In the genomic region with DNA sequence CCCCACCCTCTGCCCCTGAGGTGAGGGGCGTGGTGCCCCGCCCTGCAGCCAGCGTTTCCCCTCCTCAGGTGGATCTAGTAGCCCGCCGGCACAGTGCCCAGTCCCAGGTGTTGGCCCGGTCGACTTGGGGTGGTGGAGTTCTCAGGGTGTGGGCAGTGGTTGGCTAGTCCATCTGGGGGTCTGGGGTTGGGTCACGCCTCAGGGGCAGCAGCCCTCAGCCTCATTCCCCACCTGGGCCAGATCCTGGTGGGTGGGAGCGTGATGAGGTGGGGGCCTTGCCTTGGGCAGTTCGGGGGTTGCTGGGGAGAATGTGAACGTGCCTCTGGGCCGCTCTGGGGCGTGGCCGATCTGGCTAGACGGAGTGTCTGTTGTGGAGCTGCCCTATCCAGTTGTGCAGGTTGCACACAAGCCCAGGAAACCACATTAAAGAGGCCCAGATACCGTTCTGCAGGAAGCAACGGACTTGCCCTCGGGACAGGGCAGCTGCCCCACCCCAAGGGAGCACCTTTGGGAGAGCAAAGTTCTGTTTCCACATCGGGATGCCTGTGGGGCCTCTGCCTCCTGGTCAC, we compare ENCODE assay signal across 20 cellular contexts. TPM values are rescaled to one million over a fixed set of nuclear protein-coding genes. Genes with fewer than 3 reads are reported as not detected.
DNase-seq lines count a peak whose midpoint lies in the region; ATAC-seq, FAIRE-seq and TF ChIP-seq lines count a peak whose summit lies in the region.
"Had no signal": no experiment of that assay in that cellular context is flagged by ENCODE, and none has a peak within 500 bp of the region (broad histone marks: within the 10 kb centered on the region; RNA-seq: fewer than 3 reads in every experiment).

No MANE protein-coding gene starts in this region.

- H3K27ac ChIP-seq in HepG2 (ENCODE audit: extremely low read length, insufficient read depth, low read length) (no peak overlapping the region), right lobe of liver (no peak overlapping the region), VCaP (0 out of 2 replicates have a peak overlapping the region, but pooled peaks have one; percentile 21), esophagus squamous epithelium (peak overlapping the region; percentile 43 to 60 (median 54)), upper lobe of right lung (no peak overlapping the region), thyroid gland (no peak overlapping the region)
- H3K27ac ChIP-seq in CD8-positive, alpha-beta memory T cell (ENCODE audit: low read depth, low read length), result no peak overlapping the region
- H3K27ac ChIP-seq: ovary, suprapubic skin had no signal

- no peak overlapping the region for H3K4me3 Mint-ChIP-seq in CD8-positive, alpha-beta memory T cell
- H3K4me3 Mint-ChIP-seq: CD4-positive, CD25-positive, alpha-beta regulatory T cell; dendritic cell treated with granulocyte-macrophage colony-stimulating factor and Interleukin-4, amounts not matched to agents 40 ng/mL and 50 ng/mL, for 4 days had no signal

- in situ Hi-C loops in HepG2 (cut with HindIII; ENCODE audit: extremely low pct_ligation_motif_present, low pct_unique_long_range_greater_than_20kb), result no loop called here

- H3K9ac ChIP-seq in HepG2 (ENCODE audit: insufficient read depth, low read depth, low read length), result no peak overlapping the region

- peaks cover 90% of the 10 kb centered on the region for H4K20me1 ChIP-seq in HepG2 (ENCODE audit: insufficient read depth, low read length)

- H3K4me1 Mint-ChIP-seq in CD8-positive, alpha-beta memory T cell, result peaks cover 16 to 49% (median 21%) of the 10 kb centered on the region in 3 donors

- H3K4me2 ChIP-seq in HepG2 (ENCODE audit: low read depth, low read length), result peak overlapping the region; percentile 12

- no peaks in the 10 kb centered on the region for H3K9me3 ChIP-seq in HepG2 (ENCODE audit: low read length)
- no peaks in the 10 kb centered on the region for H3K9me3 ChIP-seq in right lobe of liver
- H3K9me3 ChIP-seq in esophagus squamous epithelium, result no peaks in the 10 kb centered on the region
- H3K9me3 ChIP-seq in upper lobe of right lung, result no peaks in the 10 kb centered on the region
- H3K9me3 ChIP-seq in thyroid gland, result no peaks in the 10 kb centered on the region
- H3K9me3 ChIP-seq in CD8-positive, alpha-beta memory T cell (ENCODE audit: low read length), result no peaks in the 10 kb centered on the region
- H3K9me3 ChIP-seq: ovary, suprapubic skin had no signal

- H3K9me3 Mint-ChIP-seq in CD8-positive, alpha-beta memory T cell, result no peaks in the 10 kb centered on the region
- H3K9me3 Mint-ChIP-seq: CD4-positive, CD25-positive, alpha-beta regulatory T cell; dendritic cell treated with granulocyte-macrophage colony-stimulating factor and Interleukin-4, amounts not matched to agents 40 ng/mL and 50 ng/mL, for 4 days; naive B cell had no signal

- TF ChIP-seq EP300 in HepG2 (IDR thresholded peaks at IDR 0.05; ENCODE audit: low read depth in 2 of 2, low read length in 2 of 2) (peak in 1 of 2 experiments; percentile 27; a peak in 1 of 4 replicates), HepG2 (CRISPR knock-in tag; IDR thresholded peaks at IDR 0.05; ENCODE audit: borderline replicate concordance) (no peak)

- peaks cover 0 to 43% (median 2%) of the 10 kb centered on the region in 3 donors for H3K36me3 Mint-ChIP-seq in CD8-positive, alpha-beta memory T cell
- H3K36me3 Mint-ChIP-seq: CD4-positive, CD25-positive, alpha-beta regulatory T cell had no signal

- peak overlapping the region in 3 of 8 donors; percentile 33 to 46 (median 38) for H3K27ac Mint-ChIP-seq in CD8-positive, alpha-beta memory T cell

- TF ChIP-seq POLR2A in HepG2 (IDR thresholded peaks at IDR 0.05; ENCODE audit: insufficient read depth in 1 of 2, low read depth in 2 of 2, low read length in 2 of 2) (no peak), right lobe of liver (IDR thresholded peaks at IDR 0.05) (no peak), esophagus squamous epithelium (IDR thresholded peaks at IDR 0.05) (no peak), thyroid gland (IDR thresholded peaks at IDR 0.05) (no peak)

- POLR2A ChIA-PET in HepG2 (lab: Yijun Ruan, JAX), result no interaction called here
- POLR2A ChIA-PET in CD8-positive, alpha-beta memory T cell (lab: Charles Lee), result no interaction called here

- BruUV-seq in HepG2 (replicated peaks; lab: Mats Ljungman, UMichigan), result no TSS peak

- H3K4me1 ChIP-seq in HepG2 (ENCODE audit: insufficient read depth, low read length), result peaks cover 31% of the 10 kb centered on the region
- H3K4me1 ChIP-seq in right lobe of liver, result peaks cover 0 to 21% (median 10%) of the 10 kb centered on the region in 4 donors
- peaks cover 35 to 66% (median 48%) of the 10 kb centered on the region in 3 donors for H3K4me1 ChIP-seq in esophagus squamous epithelium
- peaks cover 7% of the 10 kb centered on the region for H3K4me1 ChIP-seq in upper lobe of right lung
- H3K4me1 ChIP-seq in thyroid gland, result peaks cover 5 to 21% of the 10 kb centered on the region in 2 donors
- H3K4me1 ChIP-seq in CD8-positive, alpha-beta memory T cell (ENCODE audit: insufficient read depth, low read length), result no peaks in the 10 kb centered on the region

- H2AFZ ChIP-seq in HepG2 (ENCODE audit: low read length), result no peak overlapping the region

- intact Hi-C loops in HepG2 (cut with micrococcal nuclease; ENCODE audit: unreplicated experiment) (no loop called here), right lobe of liver (cut with DNase I) (no loop called here), esophagus squamous epithelium (cut with DNase I) (no loop called here), upper lobe of right lung (cut with DNase I) (no loop called here), thyroid gland (cut with DNase I) (no loop called here)

- 73% methylated on average over 11 of the region's 19 CpGs for WGBS in HepG2 (ENCODE audit: low lambda C conversion rate)
- 100% methylated on average over 1 of the region's 19 CpGs for WGBS in right lobe of liver (ENCODE audit: insufficient coverage, low coverage, low lambda C conversion rate, missing lambda C conversion rate)
- 49 to 86% methylated on average over 3 to 7 of the region's 19 CpGs for WGBS in esophagus squamous epithelium, 2 donors
- WGBS in thyroid gland, 2 donors, result 91 to 95% methylated on average over 8 to 15 of the region's 19 CpGs

- TF ChIP-seq RAD21 in HepG2 (CRISPR knock-in tag; IDR thresholded peaks at IDR 0.05), result no peak

- peak; percentile 3; the same call in 2 of the 3 replicates for ATAC-seq in HepG2
- ATAC-seq in right lobe of liver, result no peak
- ATAC-seq in upper lobe of right lung, result peak; percentile 12
- ATAC-seq: right cardiac atrium had no signal

- H3K4me3 ChIP-seq in HepG2 (replicated peaks in 1 of 3; ENCODE audit: insufficient read depth in 1 of 3, low read depth in 2 of 3, low read length in 3 of 3) (no peak overlapping the region; a peak in 1 of 6 replicates), right lobe of liver (no peak overlapping the region), esophagus squamous epithelium (no peak overlapping the region), upper lobe of right lung (no peak overlapping the region), thyroid gland (replicated peaks in 1 of 3) (no peak overlapping the region)
- H3K4me3 ChIP-seq in CD8-positive, alpha-beta memory T cell (ENCODE audit: low read length), result no peak overlapping the region
- H3K4me3 ChIP-seq: ovary, suprapubic skin had no signal

- H3K36me3 ChIP-seq in HepG2 (replicated peaks in 1 of 2; ENCODE audit: control insufficient read depth in 1 of 2, insufficient read depth in 2 of 2, low read length in 2 of 2) (peaks cover 31 to 60% of the 10 kb centered on the region in 2 experiments; a peak in 4 of 5 replicates), right lobe of liver (peaks cover 0 to 10% (median 0%) of the 10 kb centered on the region in 4 donors), esophagus squamous epithelium (peaks cover 3 to 41% (median 5%) of the 10 kb centered on the region in 3 donors), upper lobe of right lung (peaks cover 16% of the 10 kb centered on the region), thyroid gland (peaks cover 4 to 7% of the 10 kb centered on the region in 2 donors)
- H3K36me3 ChIP-seq in CD8-positive, alpha-beta memory T cell (ENCODE audit: insufficient read depth, low read length), result no peaks in the 10 kb centered on the region
- H3K36me3 ChIP-seq: ovary had no signal

- peaks cover 43% of the 10 kb centered on the region for H3K79me2 ChIP-seq in HepG2 (ENCODE audit: insufficient read depth, low read length)

- no peaks in the 10 kb centered on the region for H3K27me3 ChIP-seq in HepG2 (ENCODE audit: control insufficient read depth in 1 of 2, insufficient read depth in 2 of 2, low read length in 2 of 2)
- H3K27me3 ChIP-seq in right lobe of liver, result no peaks in the 10 kb centered on the region
- H3K27me3 ChIP-seq in esophagus squamous epithelium, result no peaks in the 10 kb centered on the region
- H3K27me3 ChIP-seq in upper lobe of right lung, result no peaks in the 10 kb centered on the region
- H3K27me3 ChIP-seq in thyroid gland, result no peaks in the 10 kb centered on the region
- H3K27me3 ChIP-seq in CD8-positive, alpha-beta memory T cell (ENCODE audit: insufficient read depth, low read length, poor library complexity, severe bottlenecking), result no peaks in the 10 kb centered on the region
- H3K27me3 ChIP-seq: ovary, suprapubic skin had no signal

- FAIRE-seq in HepG2 (lab: Jason Lieb, UNC), result peak; percentile 53

- CTCF ChIA-PET in HepG2 (lab: Yijun Ruan, JAX; ENCODE audit: low intra/inter-chr PET ratio, low total read pairs), result no interaction called here
- CTCF ChIA-PET in CD8-positive, alpha-beta memory T cell (lab: Charles Lee), result no interaction called here

- DNase-seq in HepG2 (ENCODE audit: low spot score) (peak; percentile 40), right lobe of liver (no peak), esophagus squamous epithelium (lab: John Stamatoyannopoulos, UW) (no peak), upper lobe of right lung (no peak), NCI-H146 (lab: John Stamatoyannopoulos, UW) (no peak), thyroid gland (no peak)
- DNase-seq in CD8-positive, alpha-beta memory T cell, result no peak
- DNase-seq: activated CD4-positive, alpha-beta T cell treated with anti-CD3 and anti-CD28 coated beads, Interleukin-2, amount 50 U/mL, for 4 hours; activated effector memory CD4-positive, alpha-beta T cell treated with Interleukin-2 at 50 U/mL for 16 hours; H7; kidney glomerular epithelial cell; mesenchymal stem cell; naive B cell; NCI-H524; ovary; right cardiac atrium had no signal

- TF ChIP-seq CTCF in HepG2 (CRISPR knock-in tag; IDR thresholded peaks at IDR 0.05) (no peak), right lobe of liver (IDR thresholded peaks at IDR 0.05) (no peak), VCaP (conservative IDR thresholded peaks at IDR 0.05) (no peak), esophagus squamous epithelium (IDR thresholded peaks at IDR 0.05) (no peak), upper lobe of right lung (IDR thresholded peaks at IDR 0.05) (no peak), thyroid gland (IDR thresholded peaks at IDR 0.05) (no peak)

- peaks cover 0 to 1% of the 10 kb centered on the region in 2 donors for H3K27me3 Mint-ChIP-seq in CD8-positive, alpha-beta memory T cell
- H3K27me3 Mint-ChIP-seq: CD4-positive, CD25-positive, alpha-beta regulatory T cell; dendritic cell treated with granulocyte-macrophage colony-stimulating factor and Interleukin-4, amounts not matched to agents 40 ng/mL and 50 ng/mL, for 4 days; naive B cell had no signal

RNA-seq across cellular contexts. Expression of a gene that starts 32.0 kb away (rescaled TPM):
- total RNA-seq in HepG2 (2016; rRNA removed; fragmentation: Illumina TruSeq; extraction: Trizol) (16.1 and 19.5 TPM in 2 replicates), right lobe of liver (10 to 100 TPM; 30.0 to 48.0 (median 38.8) TPM), esophagus squamous epithelium (10 to 100 TPM; 24.6 to 33.6 (median 28.9) TPM), upper lobe of right lung (87.2 TPM), thyroid gland (100 to 1,000 TPM in 1 of 4 donors, 10 to 100 TPM in 3; 54.2 to 155 (median 71.9) TPM)
- total RNA-seq in HepG2 (2016; cell fraction: cytosol; rRNA removed; fragmentation: Illumina TruSeq; extraction: Trizol; ENCODE audit: low read depth), result 13.0 and 16.7 TPM in 2 replicates
- total RNA-seq in HepG2 (2016; cell fraction: insoluble cytoplasmic fraction; rRNA removed; fragmentation: Illumina TruSeq; extraction: Trizol), result 15.4 and 17.4 TPM in 2 replicates
- 18.2 and 21.4 TPM in 2 replicates for total RNA-seq in HepG2 (2016; cell fraction: membrane; rRNA removed; fragmentation: Illumina TruSeq; extraction: Trizol)
- total RNA-seq in HepG2 (2016; cell fraction: nucleus; rRNA removed; fragmentation: Illumina TruSeq; extraction: Trizol), result 31.6 and 33.0 TPM in 2 replicates
- polyA plus RNA-seq in HepG2 (2011; rRNA removed), result 31.2 and 37.7 TPM in 2 replicates
- polyA plus RNA-seq in HepG2 (2011; cell fraction: cytosol; rRNA removed), result 20.9 and 26.7 TPM in 2 replicates
- 132 and 135 TPM in 2 replicates for polyA plus RNA-seq in HepG2 (2011; cell fraction: nucleus; rRNA removed)
- polyA plus RNA-seq in HepG2 (2012), result 43.5 and 43.7 TPM in 2 replicates
- 1.4 and 1.7 TPM in 2 replicates for polyA plus RNA-seq in HepG2 (2016; cell fraction: cytosol; fragmentation: Illumina TruSeq; extraction: Trizol; ENCODE audit: low read depth)
- polyA plus RNA-seq in HepG2 (2016; cell fraction: insoluble cytoplasmic fraction; fragmentation: Illumina TruSeq; extraction: Trizol; ENCODE audit: low read depth), result 22.8 and 30.2 TPM in 2 replicates
- 4.4 and 5.4 TPM in 2 replicates for polyA plus RNA-seq in HepG2 (2016; cell fraction: membrane; fragmentation: Illumina TruSeq; extraction: Trizol; ENCODE audit: low read depth)
- polyA plus RNA-seq in HepG2 (2016; cell fraction: nucleus; fragmentation: Illumina TruSeq; extraction: Trizol; ENCODE audit: insufficient read depth, low read depth), result 70.9 and 78.3 TPM in 2 replicates
- 24.8 and 50.4 TPM in 2 replicates for polyA minus RNA-seq in HepG2 (2011; rRNA and poly(A)+ RNA removed; ENCODE audit: low replicate concordance)
- 36.3 and 45.8 TPM in 2 replicates for polyA minus RNA-seq in HepG2 (2011; cell fraction: cytosol; rRNA and poly(A)+ RNA removed)
- 83.8 and 96.8 TPM in 2 replicates for polyA minus RNA-seq in HepG2 (2011; cell fraction: nucleus; rRNA and poly(A)+ RNA removed)
- total RNA-seq in CD8-positive, alpha-beta memory T cell, result 10 to 100 TPM; 27.8 to 28.5 TPM
- 5.5 TPM for polyA plus RNA-seq in CD8-positive, alpha-beta memory T cell

RNA-seq across cellular contexts. Expression of a gene that starts 43.6 kb away (rescaled TPM):
- total RNA-seq in HepG2 (2016; rRNA removed; fragmentation: Illumina TruSeq; extraction: Trizol), result 48.3 and 61.7 TPM in 2 replicates
- total RNA-seq in HepG2 (2016; cell fraction: cytosol; rRNA removed; fragmentation: Illumina TruSeq; extraction: Trizol; ENCODE audit: low read depth), result 23.8 and 27.0 TPM in 2 replicates
- 48.0 and 66.5 TPM in 2 replicates for total RNA-seq in HepG2 (2016; cell fraction: insoluble cytoplasmic fraction; rRNA removed; fragmentation: Illumina TruSeq; extraction: Trizol)
- 37.7 and 42.3 TPM in 2 replicates for total RNA-seq in HepG2 (2016; cell fraction: membrane; rRNA removed; fragmentation: Illumina TruSeq; extraction: Trizol)
- 23.1 and 24.3 TPM in 2 replicates for total RNA-seq in HepG2 (2016; cell fraction: nucleus; rRNA removed; fragmentation: Illumina TruSeq; extraction: Trizol)
- 7.7 and 10.6 TPM in 2 replicates for polyA plus RNA-seq in HepG2 (2011; rRNA removed)
- polyA plus RNA-seq in HepG2 (2011; cell fraction: cytosol; rRNA removed), result 8.9 and 11.0 TPM in 2 replicates
- 3.9 and 4.5 TPM in 2 replicates for polyA plus RNA-seq in HepG2 (2011; cell fraction: nucleus; rRNA removed)
- 5.7 and 16.9 TPM in 2 replicates for polyA plus RNA-seq in HepG2 (2012)
- polyA plus RNA-seq in HepG2 (2016; cell fraction: cytosol; fragmentation: Illumina TruSeq; extraction: Trizol; ENCODE audit: low read depth), result 28.1 and 34.5 TPM in 2 replicates
- 76.0 and 95.5 TPM in 2 replicates for polyA plus RNA-seq in HepG2 (2016; cell fraction: insoluble cytoplasmic fraction; fragmentation: Illumina TruSeq; extraction: Trizol; ENCODE audit: low read depth)
- polyA plus RNA-seq in HepG2 (2016; cell fraction: membrane; fragmentation: Illumina TruSeq; extraction: Trizol; ENCODE audit: low read depth), result 36.4 and 39.0 TPM in 2 replicates
- polyA plus RNA-seq in HepG2 (2016; cell fraction: nucleus; fragmentation: Illumina TruSeq; extraction: Trizol; ENCODE audit: insufficient read depth, low read depth), result 38.9 and 39.5 TPM in 2 replicates
- polyA minus RNA-seq in HepG2 (2011; rRNA and poly(A)+ RNA removed; ENCODE audit: low replicate concordance), result 7.2 and 33.6 TPM in 2 replicates
- polyA minus RNA-seq in HepG2 (2011; cell fraction: cytosol; rRNA and poly(A)+ RNA removed), result 3.9 and 4.1 TPM in 2 replicates
- 4.7 and 6.2 TPM in 2 replicates for polyA minus RNA-seq in HepG2 (2011; cell fraction: nucleus; rRNA and poly(A)+ RNA removed)
- 1 to 10 TPM in 4 of 6 experiments, under 1 TPM in 2; 0.49 to 4.7 (median 1.3) TPM for total RNA-seq in right lobe of liver
- 10 to 100 TPM in 1 of 4 donors, 1 to 10 TPM in 3; 2.5 to 12.6 (median 6.7) TPM for total RNA-seq in esophagus squamous epithelium
- 0.46 TPM for total RNA-seq in upper lobe of right lung
- total RNA-seq in thyroid gland, result 1 to 10 TPM in 1 of 4 donors, under 1 TPM in 3; 0.24 to 1.2 (median 0.55) TPM
- 10 to 100 TPM; 68.6 to 68.7 TPM for total RNA-seq in CD8-positive, alpha-beta memory T cell
- 0.09 TPM for polyA plus RNA-seq in CD8-positive, alpha-beta memory T cell

Comparison
In these comparisons a context has a peak if more than half of its experiments do, and no peak if none do; other contexts are left out.
1. ATAC-seq: peak in HepG2 (single experiment) and upper lobe of right lung (single experiment); none in right lobe of liver (0 of 4).
2. H3K27ac ChIP-seq: peak in VCaP (single experiment) and esophagus squamous epithelium (4 of 4); none in HepG2 (single experiment), right lobe of liver (0 of 3), upper lobe of right lung (single experiment), thyroid gland (0 of 3) and CD8-positive, alpha-beta memory T cell (single experiment).